Comparison of ENCODE assay signal across 23 cellular contexts in the genomic region with DNA sequence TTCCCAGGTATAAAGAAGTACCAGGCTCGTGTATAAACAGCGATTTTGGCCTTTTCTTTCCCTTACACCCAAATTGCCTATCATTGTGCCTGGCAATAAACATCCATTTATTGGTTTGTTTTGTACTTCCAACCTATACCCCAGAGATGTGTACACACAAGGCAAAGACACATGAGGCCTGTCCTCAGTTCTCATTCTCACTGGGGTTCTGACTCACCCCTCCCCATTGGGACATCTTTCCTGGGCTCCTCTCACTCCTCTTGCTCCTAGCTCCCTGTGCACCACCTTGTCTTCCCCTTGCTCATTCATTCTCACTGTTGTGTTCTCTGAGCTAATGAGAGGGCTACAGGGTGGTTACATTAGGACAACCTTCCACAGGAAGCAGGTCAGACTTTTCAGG.
A peak's percentile ranks its signal among the peaks of the same experiment; 100 is the strongest.
DNase-seq lines count a peak whose midpoint lies in the region; ATAC-seq and TF ChIP-seq lines count a peak whose summit lies in the region.
"Had no signal": no experiment of that assay in that cellular context is flagged by ENCODE, and none has a peak within 500 bp of the region (broad histone marks: within the 10 kb centered on the region; RNA-seq: fewer than 3 reads in every experiment).

No MANE protein-coding gene starts in this region.

- H3K36me3 ChIP-seq in left ventricle myocardium inferior (peaks cover 18% of the 10 kb centered on the region), mucosa of rectum (ENCODE audit: control insufficient read depth in 2 of 2, insufficient read depth in 2 of 2, low read length in 2 of 2) (no peaks in the 10 kb centered on the region)
- H3K36me3 ChIP-seq: MG63, uterus had no signal

- TF ChIP-seq CTCF in left ventricle myocardium inferior (IDR thresholded peaks at IDR 0.05; ENCODE audit: borderline replicate concordance) (no peak), epithelial cell of esophagus (IDR thresholded peaks at IDR 0.05; ENCODE audit: insufficient read depth, low read depth, low read length, missing control alignments) (no peak)

- H3K9me3 ChIP-seq in left ventricle myocardium inferior (replicated peaks) (no peaks in the 10 kb centered on the region), mucosa of rectum (ENCODE audit: control insufficient read depth in 2 of 2, low read length in 2 of 2) (no peaks in the 10 kb centered on the region)
- H3K9me3 ChIP-seq: MG63, uterus had no signal

- intact Hi-C loops in left ventricle myocardium inferior (cut with micrococcal nuclease) (no loop called here), cardiac septum (cut with DNase I) (no loop called here)

- H3K27me3 ChIP-seq in left ventricle myocardium inferior (ENCODE audit: low read depth) (no peaks in the 10 kb centered on the region), mucosa of rectum (ENCODE audit: control insufficient read depth in 2 of 2, insufficient read depth in 2 of 2, low read length in 2 of 2) (no peaks in the 10 kb centered on the region)
- H3K27me3 ChIP-seq: MG63, uterus had no signal

- H3K27ac ChIP-seq in left ventricle myocardium inferior (replicated peaks) (peak overlapping the region; percentile 33), mucosa of rectum (ENCODE audit: low read depth in 2 of 2, low read length in 2 of 2) (peak overlapping the region; percentile 65 to 71)
- H3K27ac ChIP-seq: RWPE1 had no signal

- ATAC-seq in HG03095 (IDR thresholded peaks at IDR 0.05; ENCODE audit: unreplicated experiment) = no peak
- ATAC-seq: HepG2, T-cell had no signal

- H3K4me1 ChIP-seq in left ventricle myocardium inferior (peaks cover 29% of the 10 kb centered on the region), mucosa of rectum (ENCODE audit: control insufficient read depth in 2 of 2, insufficient read depth in 2 of 2, low read length in 2 of 2) (peaks cover 8 to 24% of the 10 kb centered on the region in 2 donors)
- H3K4me1 ChIP-seq: uterus had no signal

- peak overlapping the region in 1 of 2 donors; percentile 6 for H3K9ac ChIP-seq in mucosa of rectum (ENCODE audit: low read depth in 1 of 2, low read length in 2 of 2)

- DNase-seq in left ventricle myocardium inferior (no peak), cardiac septum (ENCODE audit: low spot score) (no peak), epithelial cell of esophagus (ENCODE audit: low read depth) (peak; percentile 62), NCI-H1417 (lab: John Stamatoyannopoulos, UW) (no peak), SHP77 treated with DMSO at 0.1 percent for 48 hours (lab: John Stamatoyannopoulos, UW) (no peak)
- DNase-seq in activated T-cell treated with anti-CD3 and anti-CD28 coated beads, Interleukin-2, amount 50 U/mL, for 48 hours = no peak
- DNase-seq: activated CD4-positive, alpha-beta T cell treated with anti-CD3 and anti-CD28 coated beads, Interleukin-2, amount 50 U/mL, for 4 hours; activated naive CD4-positive, alpha-beta T cell; anterior cingulate cortex; CD4-positive, CD25-positive, alpha-beta regulatory T cell; DMS79; MG63; NCI-H1930; NCI-H446 treated with DMSO at 0.1 percent for 48 hours; nephron progenitor cell; small intestine; stimulated activated CD4-positive, alpha-beta T cell treated with anti-CD3 and anti-CD28 coated beads, Interleukin-4, amount 100 ng/mL, for 24 hours; T-cell; uterus had no signal

- H3K4me3 ChIP-seq in left ventricle myocardium inferior = no peak overlapping the region
- H3K4me3 ChIP-seq in epithelial cell of esophagus (ENCODE audit: low read length) = no peak overlapping the region
- peak overlapping the region in 1 of 2 donors; percentile 42 for H3K4me3 ChIP-seq in mucosa of rectum (ENCODE audit: low read length in 2 of 2)
- H3K4me3 ChIP-seq: MG63, uterus had no signal
